ENCODE assay signal across 2 cellular contexts in the genomic region with DNA sequence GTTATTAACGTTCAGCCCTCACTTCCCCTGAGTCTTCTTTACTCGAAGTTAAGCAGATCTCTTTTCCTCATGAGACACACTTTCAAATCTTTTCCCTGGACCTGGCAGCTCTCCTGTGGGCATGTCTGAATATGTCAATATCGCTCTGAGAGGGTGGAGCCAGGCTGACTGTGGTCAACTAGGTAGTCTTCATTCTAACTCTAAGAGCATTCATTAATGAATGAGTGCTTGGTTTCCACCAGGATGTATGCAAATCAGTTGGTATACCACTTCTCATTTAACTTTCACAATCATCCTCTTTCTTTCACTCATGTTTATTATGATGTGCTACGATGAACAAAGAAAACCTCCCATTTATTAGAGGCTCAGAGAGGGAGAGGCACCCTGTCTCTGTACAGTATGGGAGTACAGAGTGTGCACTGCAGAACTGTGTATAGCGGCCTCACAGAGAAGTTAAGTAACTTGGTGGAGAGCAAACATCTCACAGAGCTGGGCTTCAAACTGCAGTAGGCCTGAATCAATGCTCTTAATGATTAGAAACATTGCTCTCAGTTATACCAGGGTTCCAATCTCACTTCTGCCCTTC.
TF ChIP-seq lines count a peak whose summit lies in the region.

No MANE protein-coding gene starts in this region.

TF ChIP-seq in GM12878, 131 proteins besides CTCF, POLR2A, EP300 and RAD21 (continues in another document):
- TF ChIP-seq, protein P1, sequence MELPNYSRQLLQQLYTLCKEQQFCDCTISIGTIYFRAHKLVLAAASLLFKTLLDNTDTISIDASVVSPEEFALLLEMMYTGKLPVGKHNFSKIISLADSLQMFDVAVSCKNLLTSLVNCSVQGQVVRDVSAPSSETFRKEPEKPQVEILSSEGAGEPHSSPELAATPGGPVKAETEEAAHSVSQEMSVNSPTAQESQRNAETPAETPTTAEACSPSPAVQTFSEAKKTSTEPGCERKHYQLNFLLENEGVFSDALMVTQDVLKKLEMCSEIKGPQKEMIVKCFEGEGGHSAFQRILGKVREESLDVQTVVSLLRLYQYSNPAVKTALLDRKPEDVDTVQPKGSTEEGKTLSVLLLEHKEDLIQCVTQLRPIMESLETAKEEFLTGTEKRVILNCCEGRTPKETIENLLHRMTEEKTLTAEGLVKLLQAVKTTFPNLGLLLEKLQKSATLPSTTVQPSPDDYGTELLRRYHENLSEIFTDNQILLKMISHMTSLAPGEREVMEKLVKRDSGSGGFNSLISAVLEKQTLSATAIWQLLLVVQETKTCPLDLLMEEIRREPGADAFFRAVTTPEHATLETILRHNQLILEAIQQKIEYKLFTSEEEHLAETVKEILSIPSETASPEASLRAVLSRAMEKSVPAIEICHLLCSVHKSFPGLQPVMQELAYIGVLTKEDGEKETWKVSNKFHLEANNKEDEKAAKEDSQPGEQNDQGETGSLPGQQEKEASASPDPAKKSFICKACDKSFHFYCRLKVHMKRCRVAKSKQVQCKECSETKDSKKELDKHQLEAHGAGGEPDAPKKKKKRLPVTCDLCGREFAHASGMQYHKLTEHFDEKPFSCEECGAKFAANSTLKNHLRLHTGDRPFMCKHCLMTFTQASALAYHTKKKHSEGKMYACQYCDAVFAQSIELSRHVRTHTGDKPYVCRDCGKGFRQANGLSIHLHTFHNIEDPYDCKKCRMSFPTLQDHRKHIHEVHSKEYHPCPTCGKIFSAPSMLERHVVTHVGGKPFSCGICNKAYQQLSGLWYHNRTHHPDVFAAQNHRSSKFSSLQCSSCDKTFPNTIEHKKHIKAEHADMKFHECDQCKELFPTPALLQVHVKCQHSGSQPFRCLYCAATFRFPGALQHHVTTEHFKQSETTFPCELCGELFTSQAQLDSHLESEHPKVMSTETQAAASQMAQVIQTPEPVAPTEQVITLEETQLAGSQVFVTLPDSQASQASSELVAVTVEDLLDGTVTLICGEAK (IDR thresholded peaks at IDR 0.05; ENCODE audit: borderline replicate concordance): no peak
- no peak for TF ChIP-seq POLR2AphosphoS2 (IDR thresholded peaks at IDR 0.05; ENCODE audit: low read depth, low read length)
- TF ChIP-seq SMAD1 (IDR thresholded peaks at IDR 0.05; ENCODE audit: low read depth, partially characterized antibody): no peak
- TF ChIP-seq SP1 (IDR thresholded peaks at IDR 0.05; ENCODE audit: low read depth, low read length): no peak
- no peak for TF ChIP-seq KAT2A (conservative IDR thresholded peaks at IDR 0.05; ENCODE audit: control insufficient read depth, low read depth, low read length)
- no peak for TF ChIP-seq LARP7 (IDR thresholded peaks at IDR 0.05)
- peak; percentile 85 for TF ChIP-seq MTA2 (IDR thresholded peaks at IDR 0.05; ENCODE audit: low read depth)
- TF ChIP-seq, protein P2, sequence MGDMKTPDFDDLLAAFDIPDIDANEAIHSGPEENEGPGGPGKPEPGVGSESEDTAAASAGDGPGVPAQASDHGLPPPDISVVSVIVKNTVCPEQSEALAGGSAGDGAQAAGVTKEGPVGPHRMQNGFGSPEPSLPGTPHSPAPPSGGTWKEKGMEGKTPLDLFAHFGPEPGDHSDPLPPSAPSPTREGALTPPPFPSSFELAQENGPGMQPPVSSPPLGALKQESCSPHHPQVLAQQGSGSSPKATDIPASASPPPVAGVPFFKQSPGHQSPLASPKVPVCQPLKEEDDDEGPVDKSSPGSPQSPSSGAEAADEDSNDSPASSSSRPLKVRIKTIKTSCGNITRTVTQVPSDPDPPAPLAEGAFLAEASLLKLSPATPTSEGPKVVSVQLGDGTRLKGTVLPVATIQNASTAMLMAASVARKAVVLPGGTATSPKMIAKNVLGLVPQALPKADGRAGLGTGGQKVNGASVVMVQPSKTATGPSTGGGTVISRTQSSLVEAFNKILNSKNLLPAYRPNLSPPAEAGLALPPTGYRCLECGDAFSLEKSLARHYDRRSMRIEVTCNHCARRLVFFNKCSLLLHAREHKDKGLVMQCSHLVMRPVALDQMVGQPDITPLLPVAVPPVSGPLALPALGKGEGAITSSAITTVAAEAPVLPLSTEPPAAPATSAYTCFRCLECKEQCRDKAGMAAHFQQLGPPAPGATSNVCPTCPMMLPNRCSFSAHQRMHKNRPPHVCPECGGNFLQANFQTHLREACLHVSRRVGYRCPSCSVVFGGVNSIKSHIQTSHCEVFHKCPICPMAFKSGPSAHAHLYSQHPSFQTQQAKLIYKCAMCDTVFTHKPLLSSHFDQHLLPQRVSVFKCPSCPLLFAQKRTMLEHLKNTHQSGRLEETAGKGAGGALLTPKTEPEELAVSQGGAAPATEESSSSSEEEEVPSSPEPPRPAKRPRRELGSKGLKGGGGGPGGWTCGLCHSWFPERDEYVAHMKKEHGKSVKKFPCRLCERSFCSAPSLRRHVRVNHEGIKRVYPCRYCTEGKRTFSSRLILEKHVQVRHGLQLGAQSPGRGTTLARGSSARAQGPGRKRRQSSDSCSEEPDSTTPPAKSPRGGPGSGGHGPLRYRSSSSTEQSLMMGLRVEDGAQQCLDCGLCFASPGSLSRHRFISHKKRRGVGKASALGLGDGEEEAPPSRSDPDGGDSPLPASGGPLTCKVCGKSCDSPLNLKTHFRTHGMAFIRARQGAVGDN (IDR thresholded peaks at IDR 0.05): no peak
- TF ChIP-seq HDAC6 (IDR thresholded peaks at IDR 0.05; ENCODE audit: unreplicated experiment): no peak
- no peak for TF ChIP-seq BRCA1 (IDR thresholded peaks at IDR 0.05; ENCODE audit: low read depth, low read length)
- no peak for TF ChIP-seq BACH1 (IDR thresholded peaks at IDR 0.05; ENCODE audit: borderline replicate concordance)
- TF ChIP-seq IKZF2 (IDR thresholded peaks at IDR 0.05): peak; percentile 60 to 74
- TF ChIP-seq SMAD5 (IDR thresholded peaks at IDR 0.05; ENCODE audit: low read depth): no peak
- TF ChIP-seq SUZ12 (IDR thresholded peaks at IDR 0.05; ENCODE audit: unreplicated experiment): no peak
- TF ChIP-seq SUPT20H (IDR thresholded peaks at IDR 0.05; ENCODE audit: borderline replicate concordance, control insufficient read depth, low read depth, low read length): no peak
- no peak for TF ChIP-seq PAX8 (IDR thresholded peaks at IDR 0.05)
- peak in 1 of 2 experiments; percentile 23; a peak in 1 of 4 replicates for TF ChIP-seq BHLHE40 (IDR thresholded peaks at IDR 0.05; ENCODE audit: borderline replicate concordance in 1 of 2, low read depth in 2 of 2, low read length in 1 of 2)

TF ChIP-seq in GM23338, 12 proteins besides CTCF, POLR2A, EP300 and RAD21:
- TF ChIP-seq, protein P3, sequence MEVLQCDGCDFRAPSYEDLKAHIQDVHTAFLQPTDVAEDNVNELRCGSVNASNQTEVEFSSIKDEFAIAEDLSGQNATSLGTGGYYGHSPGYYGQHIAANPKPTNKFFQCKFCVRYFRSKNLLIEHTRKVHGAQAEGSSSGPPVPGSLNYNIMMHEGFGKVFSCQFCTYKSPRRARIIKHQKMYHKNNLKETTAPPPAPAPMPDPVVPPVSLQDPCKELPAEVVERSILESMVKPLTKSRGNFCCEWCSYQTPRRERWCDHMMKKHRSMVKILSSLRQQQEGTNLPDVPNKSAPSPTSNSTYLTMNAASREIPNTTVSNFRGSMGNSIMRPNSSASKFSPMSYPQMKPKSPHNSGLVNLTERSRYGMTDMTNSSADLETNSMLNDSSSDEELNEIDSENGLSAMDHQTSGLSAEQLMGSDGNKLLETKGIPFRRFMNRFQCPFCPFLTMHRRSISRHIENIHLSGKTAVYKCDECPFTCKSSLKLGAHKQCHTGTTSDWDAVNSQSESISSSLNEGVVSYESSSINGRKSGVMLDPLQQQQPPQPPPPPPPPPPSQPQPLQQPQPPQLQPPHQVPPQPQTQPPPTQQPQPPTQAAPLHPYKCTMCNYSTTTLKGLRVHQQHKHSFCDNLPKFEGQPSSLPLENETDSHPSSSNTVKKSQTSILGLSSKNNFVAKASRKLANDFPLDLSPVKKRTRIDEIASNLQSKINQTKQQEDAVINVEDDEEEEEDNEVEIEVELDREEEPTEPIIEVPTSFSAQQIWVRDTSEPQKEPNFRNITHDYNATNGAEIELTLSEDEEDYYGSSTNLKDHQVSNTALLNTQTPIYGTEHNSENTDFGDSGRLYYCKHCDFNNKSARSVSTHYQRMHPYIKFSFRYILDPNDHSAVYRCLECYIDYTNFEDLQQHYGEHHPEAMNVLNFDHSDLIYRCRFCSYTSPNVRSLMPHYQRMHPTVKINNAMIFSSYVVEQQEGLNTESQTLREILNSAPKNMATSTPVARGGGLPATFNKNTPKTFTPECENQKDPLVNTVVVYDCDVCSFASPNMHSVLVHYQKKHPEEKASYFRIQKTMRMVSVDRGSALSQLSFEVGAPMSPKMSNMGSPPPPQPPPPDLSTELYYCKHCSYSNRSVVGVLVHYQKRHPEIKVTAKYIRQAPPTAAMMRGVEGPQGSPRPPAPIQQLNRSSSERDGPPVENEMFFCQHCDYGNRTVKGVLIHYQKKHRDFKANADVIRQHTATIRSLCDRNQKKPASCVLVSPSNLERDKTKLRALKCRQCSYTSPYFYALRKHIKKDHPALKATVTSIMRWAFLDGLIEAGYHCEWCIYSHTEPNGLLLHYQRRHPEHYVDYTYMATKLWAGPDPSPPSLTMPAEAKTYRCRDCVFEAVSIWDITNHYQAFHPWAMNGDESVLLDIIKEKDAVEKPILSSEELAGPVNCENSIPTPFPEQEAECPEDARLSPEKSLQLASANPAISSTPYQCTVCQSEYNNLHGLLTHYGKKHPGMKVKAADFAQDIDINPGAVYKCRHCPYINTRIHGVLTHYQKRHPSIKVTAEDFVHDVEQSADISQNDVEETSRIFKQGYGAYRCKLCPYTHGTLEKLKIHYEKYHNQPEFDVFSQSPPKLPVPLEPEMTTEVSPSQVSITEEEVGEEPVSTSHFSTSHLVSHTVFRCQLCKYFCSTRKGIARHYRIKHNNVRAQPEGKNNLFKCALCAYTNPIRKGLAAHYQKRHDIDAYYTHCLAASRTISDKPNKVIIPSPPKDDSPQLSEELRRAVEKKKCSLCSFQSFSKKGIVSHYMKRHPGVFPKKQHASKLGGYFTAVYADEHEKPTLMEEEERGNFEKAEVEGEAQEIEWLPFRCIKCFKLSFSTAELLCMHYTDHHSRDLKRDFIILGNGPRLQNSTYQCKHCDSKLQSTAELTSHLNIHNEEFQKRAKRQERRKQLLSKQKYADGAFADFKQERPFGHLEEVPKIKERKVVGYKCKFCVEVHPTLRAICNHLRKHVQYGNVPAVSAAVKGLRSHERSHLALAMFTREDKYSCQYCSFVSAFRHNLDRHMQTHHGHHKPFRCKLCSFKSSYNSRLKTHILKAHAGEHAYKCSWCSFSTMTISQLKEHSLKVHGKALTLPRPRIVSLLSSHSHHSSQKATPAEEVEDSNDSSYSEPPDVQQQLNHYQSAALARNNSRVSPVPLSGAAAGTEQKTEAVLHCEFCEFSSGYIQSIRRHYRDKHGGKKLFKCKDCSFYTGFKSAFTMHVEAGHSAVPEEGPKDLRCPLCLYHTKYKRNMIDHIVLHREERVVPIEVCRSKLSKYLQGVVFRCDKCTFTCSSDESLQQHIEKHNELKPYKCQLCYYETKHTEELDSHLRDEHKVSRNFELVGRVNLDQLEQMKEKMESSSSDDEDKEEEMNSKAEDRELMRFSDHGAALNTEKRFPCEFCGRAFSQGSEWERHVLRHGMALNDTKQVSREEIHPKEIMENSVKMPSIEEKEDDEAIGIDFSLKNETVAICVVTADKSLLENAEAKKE (CRISPR knock-in tag; IDR thresholded peaks at IDR 0.05): no peak
- TF ChIP-seq EZH2 (IDR thresholded peaks at IDR 0.05; ENCODE audit: low read depth, unreplicated experiment): no peak
- TF ChIP-seq, protein P4, sequence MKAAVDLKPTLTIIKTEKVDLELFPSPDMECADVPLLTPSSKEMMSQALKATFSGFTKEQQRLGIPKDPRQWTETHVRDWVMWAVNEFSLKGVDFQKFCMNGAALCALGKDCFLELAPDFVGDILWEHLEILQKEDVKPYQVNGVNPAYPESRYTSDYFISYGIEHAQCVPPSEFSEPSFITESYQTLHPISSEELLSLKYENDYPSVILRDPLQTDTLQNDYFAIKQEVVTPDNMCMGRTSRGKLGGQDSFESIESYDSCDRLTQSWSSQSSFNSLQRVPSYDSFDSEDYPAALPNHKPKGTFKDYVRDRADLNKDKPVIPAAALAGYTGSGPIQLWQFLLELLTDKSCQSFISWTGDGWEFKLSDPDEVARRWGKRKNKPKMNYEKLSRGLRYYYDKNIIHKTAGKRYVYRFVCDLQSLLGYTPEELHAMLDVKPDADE (IDR thresholded peaks at IDR 0.05): no peak
- no peak for TF ChIP-seq STAT1 (IDR thresholded peaks at IDR 0.05; ENCODE audit: unreplicated experiment)
- TF ChIP-seq CREB1 (CRISPR knock-in tag; IDR thresholded peaks at IDR 0.05; ENCODE audit: low read depth): no peak
- TF ChIP-seq, protein P5, sequence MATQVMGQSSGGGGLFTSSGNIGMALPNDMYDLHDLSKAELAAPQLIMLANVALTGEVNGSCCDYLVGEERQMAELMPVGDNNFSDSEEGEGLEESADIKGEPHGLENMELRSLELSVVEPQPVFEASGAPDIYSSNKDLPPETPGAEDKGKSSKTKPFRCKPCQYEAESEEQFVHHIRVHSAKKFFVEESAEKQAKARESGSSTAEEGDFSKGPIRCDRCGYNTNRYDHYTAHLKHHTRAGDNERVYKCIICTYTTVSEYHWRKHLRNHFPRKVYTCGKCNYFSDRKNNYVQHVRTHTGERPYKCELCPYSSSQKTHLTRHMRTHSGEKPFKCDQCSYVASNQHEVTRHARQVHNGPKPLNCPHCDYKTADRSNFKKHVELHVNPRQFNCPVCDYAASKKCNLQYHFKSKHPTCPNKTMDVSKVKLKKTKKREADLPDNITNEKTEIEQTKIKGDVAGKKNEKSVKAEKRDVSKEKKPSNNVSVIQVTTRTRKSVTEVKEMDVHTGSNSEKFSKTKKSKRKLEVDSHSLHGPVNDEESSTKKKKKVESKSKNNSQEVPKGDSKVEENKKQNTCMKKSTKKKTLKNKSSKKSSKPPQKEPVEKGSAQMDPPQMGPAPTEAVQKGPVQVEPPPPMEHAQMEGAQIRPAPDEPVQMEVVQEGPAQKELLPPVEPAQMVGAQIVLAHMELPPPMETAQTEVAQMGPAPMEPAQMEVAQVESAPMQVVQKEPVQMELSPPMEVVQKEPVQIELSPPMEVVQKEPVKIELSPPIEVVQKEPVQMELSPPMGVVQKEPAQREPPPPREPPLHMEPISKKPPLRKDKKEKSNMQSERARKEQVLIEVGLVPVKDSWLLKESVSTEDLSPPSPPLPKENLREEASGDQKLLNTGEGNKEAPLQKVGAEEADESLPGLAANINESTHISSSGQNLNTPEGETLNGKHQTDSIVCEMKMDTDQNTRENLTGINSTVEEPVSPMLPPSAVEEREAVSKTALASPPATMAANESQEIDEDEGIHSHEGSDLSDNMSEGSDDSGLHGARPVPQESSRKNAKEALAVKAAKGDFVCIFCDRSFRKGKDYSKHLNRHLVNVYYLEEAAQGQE (IDR thresholded peaks at IDR 0.05; ENCODE audit: unreplicated experiment): no peak
- no peak for TF ChIP-seq ZNF331 (CRISPR knock-in tag; IDR thresholded peaks at IDR 0.05; ENCODE audit: low read depth)
- TF ChIP-seq POLR2AphosphoS5 (IDR thresholded peaks at IDR 0.05; ENCODE audit: low read depth): no peak
- no peak for TF ChIP-seq NANOG (IDR thresholded peaks at IDR 0.05; ENCODE audit: borderline replicate concordance)
- TF ChIP-seq JUNB (IDR thresholded peaks at IDR 0.05; ENCODE audit: unreplicated experiment): no peak
- TF ChIP-seq ZNF114 (CRISPR knock-in tag; IDR thresholded peaks at IDR 0.05): no peak
- TF ChIP-seq EZH2phosphoT487 (IDR thresholded peaks at IDR 0.05; ENCODE audit: unreplicated experiment): no peak
TF ChIP-seq in GM23338: peak in this region for 0.
